ENCODE assay signal across 9 cellular contexts in genomic region chr2:64876137-64876647, GRCh38.
DNase-seq lines count a peak whose midpoint lies in the region; ATAC-seq and TF ChIP-seq lines count a peak whose summit lies in the region.
"Had no signal": no experiment of that assay in that cellular context is flagged by ENCODE, and none has a peak within 500 bp of the region (broad histone marks: within the 10 kb centered on the region; RNA-seq: fewer than 3 reads in every experiment).

No MANE protein-coding gene starts in this region.

- H3K4me1 Mint-ChIP-seq in activated naive CD8-positive, alpha-beta T cell treated with anti-CD3 and anti-CD28 coated beads, Interleukin-2, amount 50 U/mL, for 24 hours: peaks cover 10% of the 10 kb centered on the region

- no peak for TF ChIP-seq CTCF in choroid plexus epithelial cell (conservative IDR thresholded peaks at IDR 0.05; ENCODE audit: low read depth, low read length)
- TF ChIP-seq CTCF in lower leg skin (IDR thresholded peaks at IDR 0.05): no peak

- H3K4me3 ChIP-seq in choroid plexus epithelial cell (ENCODE audit: low read depth, low read length) (no peak overlapping the region), lower leg skin (ENCODE audit: low read depth, poor library complexity, severe bottlenecking) (no peak overlapping the region)

- H3K27me3 Mint-ChIP-seq in activated naive CD8-positive, alpha-beta T cell treated with anti-CD3 and anti-CD28 coated beads, Interleukin-2, amount 50 U/mL, for 24 hours: peaks cover 3% of the 10 kb centered on the region

- no peak overlapping the region for H3K27ac Mint-ChIP-seq in activated naive CD8-positive, alpha-beta T cell treated with anti-CD3 and anti-CD28 coated beads, Interleukin-2, amount 50 U/mL, for 24 hours

- H3K9me3 Mint-ChIP-seq in activated naive CD8-positive, alpha-beta T cell treated with anti-CD3 and anti-CD28 coated beads, Interleukin-2, amount 50 U/mL, for 24 hours: no peaks in the 10 kb centered on the region

- TF ChIP-seq POLR2A in lower leg skin (IDR thresholded peaks at IDR 0.05): no peak

- no peak overlapping the region for H3K4me3 Mint-ChIP-seq in activated naive CD8-positive, alpha-beta T cell treated with anti-CD3 and anti-CD28 coated beads, Interleukin-2, amount 50 U/mL, for 24 hours

- no peaks in the 10 kb centered on the region for H3K36me3 Mint-ChIP-seq in activated naive CD8-positive, alpha-beta T cell treated with anti-CD3 and anti-CD28 coated beads, Interleukin-2, amount 50 U/mL, for 24 hours (ENCODE audit: low read depth)

- intact Hi-C loops in lower leg skin (cut with DNase I; ENCODE audit: low total_unique reads): loop anchor here (10.0 kb wide), 1 partner anchor 351 kb away; the partner anchor contains the start of gene AFTPH

- DNase-seq in AG08395 (ENCODE audit: low spot score): peak; percentile 80
- DNase-seq in NCI-H146 (lab: John Stamatoyannopoulos, UW): peak; percentile 63
- peak; percentile 41 for DNase-seq in choroid plexus epithelial cell (ENCODE audit: low read depth)
- peak; percentile 62 to 85 for DNase-seq in lower leg skin (ENCODE audit: low spot score in 2 of 2)
- no peak for DNase-seq in CD1c-positive myeloid dendritic cell (ENCODE audit: extremely low spot score)
- DNase-seq in NCI-H2029 treated with DMSO at 0.1 percent for 48 hours (lab: John Stamatoyannopoulos, UW): no peak
- no peak for DNase-seq in activated naive CD8-positive, alpha-beta T cell treated with anti-CD3 and anti-CD28 coated beads, Interleukin-2, amount 50 U/mL, for 24 hours
- DNase-seq: DMS79 had no signal

- no peak for ATAC-seq in GM18907 (IDR thresholded peaks at IDR 0.05; ENCODE audit: unreplicated experiment)
- no peak for ATAC-seq in activated naive CD8-positive, alpha-beta T cell treated with anti-CD3 and anti-CD28 coated beads, Interleukin-2, amount 50 U/mL, for 24 hours

- WGBS in lower leg skin, 2 donors: 8 to 11% methylated on average over 3 of the region's 3 CpGs

Comparison
In these comparisons a context has a peak if more than half of its experiments do, and no peak if none do; other contexts are left out.
1. DNase-seq: peak in AG08395 (single experiment), NCI-H146 (single experiment), choroid plexus epithelial cell (single experiment) and lower leg skin (2 of 2); none in CD1c-positive myeloid dendritic cell (single experiment), NCI-H2029 treated with DMSO at 0.1 percent for 48 hours (single experiment) and activated naive CD8-positive, alpha-beta T cell treated with anti-CD3 and anti-CD28 coated beads, Interleukin-2, amount 50 U/mL, for 24 hours (single experiment).